Comparison of ENCODE assay signal across 18 cellular contexts in the genomic region with DNA sequence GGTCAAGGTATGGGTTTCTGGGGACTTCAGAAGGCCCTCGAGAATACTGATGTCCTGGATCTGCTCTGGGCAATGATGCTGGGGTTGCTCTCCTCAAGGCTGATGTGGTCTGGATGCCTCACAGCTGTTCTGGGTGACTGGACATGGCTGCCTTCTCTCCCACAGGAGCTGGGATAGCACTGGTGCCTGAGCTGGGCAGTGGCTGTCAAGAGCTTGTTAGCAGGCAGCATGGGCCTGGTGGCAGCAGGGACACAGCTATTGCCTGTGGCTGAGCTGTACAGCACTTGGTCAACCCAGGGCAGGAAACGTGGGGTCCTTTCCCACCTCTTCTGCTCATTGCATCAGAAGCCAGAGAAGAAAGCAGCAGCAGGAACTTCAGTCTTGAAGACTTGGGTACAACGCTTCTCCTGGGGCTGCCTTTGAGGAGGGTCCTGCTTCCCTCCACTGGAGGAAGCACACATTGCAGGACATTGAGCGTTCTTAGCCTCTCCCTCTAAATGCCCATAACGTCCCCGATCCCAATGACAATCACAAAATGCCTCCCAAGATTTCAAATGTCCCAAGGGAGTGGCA. TPM values are rescaled to one million over a fixed set of nuclear protein-coding genes. Genes with fewer than 3 reads are reported as not detected.
A peak's percentile ranks its signal among the peaks of the same experiment; 100 is the strongest.
DNase-seq lines count a peak whose midpoint lies in the region; ATAC-seq and TF ChIP-seq lines count a peak whose summit lies in the region.
"Had no signal": no experiment of that assay in that cellular context is flagged by ENCODE, and none has a peak within 500 bp of the region (broad histone marks: within the 10 kb centered on the region; RNA-seq: fewer than 3 reads in every experiment).

No MANE protein-coding gene starts in this region.

- no peak overlapping the region for H2BK15ac ChIP-seq in H9 (ENCODE audit: low read depth, low read length)

- POLR2A ChIA-PET in A673 (lab: Charles Lee; ENCODE audit: low non-redundant PET), result interaction anchor here (0.5 to 0.6 kb wide), 2 partner anchors 59 to 812 kb away, joined by 3 to 4 read pairs; no protein-coding TSS in a partner anchor

- H2BK20ac ChIP-seq in H9 (ENCODE audit: low read depth, low read length, poor library complexity, severe bottlenecking), result no peak overlapping the region

- H3K9ac ChIP-seq in H9 (ENCODE audit: extremely low read depth, insufficient read length, low read length) (no peak overlapping the region), neural progenitor cell (no peak overlapping the region)

- intact Hi-C loops in A673 (cut with micrococcal nuclease; ENCODE audit: unreplicated experiment), result no loop called here

- H4K8ac ChIP-seq in H9 (replicated peaks; ENCODE audit: insufficient read length, low read depth, low read length), result no peak overlapping the region

- no peak overlapping the region for H3K4me3 ChIP-seq in A673 (ENCODE audit: low read depth, low read length, poor library complexity, severe bottlenecking)
- H3K4me3 ChIP-seq in neural progenitor cell, result no peak overlapping the region
- H3K4me3 ChIP-seq: SJSA1 had no signal

- H4K5ac ChIP-seq in H9 (ENCODE audit: insufficient read length, low read depth, low read length), result no peak overlapping the region

- H3K4ac ChIP-seq in H9 (ENCODE audit: low read depth, low read length), result no peak overlapping the region

- no peak overlapping the region for H2BK120ac ChIP-seq in H9 (ENCODE audit: low read depth, low read length, poor library complexity, severe bottlenecking)

- H3K27me3 ChIP-seq in A673 (replicated peaks; ENCODE audit: insufficient read depth, low read depth, low read length, poor library complexity) (no peaks in the 10 kb centered on the region), H9 (ENCODE audit: insufficient read depth, low read length) (no peaks in the 10 kb centered on the region), neural progenitor cell (peaks cover 18% of the 10 kb centered on the region)
- H3K27me3 ChIP-seq: SJSA1 had no signal

- H3K56ac ChIP-seq in H9 (ENCODE audit: insufficient read length, low read depth, low read length), result no peak overlapping the region

- H3K27me3 Mint-ChIP-seq in H9 (ENCODE audit: low read depth) (peaks cover 1% of the 10 kb centered on the region; the same call in 1 of the 2 replicates), chondrocyte (ENCODE audit: low read depth) (peaks cover 27% of the 10 kb centered on the region), neural progenitor cell (ENCODE audit: insufficient read depth, low read depth) (no peaks in the 10 kb centered on the region)

- H3K4me1 ChIP-seq in A673 (ENCODE audit: insufficient read depth, low read length, poor library complexity, severe bottlenecking) (no peaks in the 10 kb centered on the region), H9 (ENCODE audit: insufficient read depth, low read length) (no peaks in the 10 kb centered on the region), neural progenitor cell (peaks cover 13% of the 10 kb centered on the region)
- H3K4me1 ChIP-seq: SJSA1 had no signal

- H3K9me3 ChIP-seq in A673 (ENCODE audit: low read depth, low read length, poor library complexity, severe bottlenecking) (no peaks in the 10 kb centered on the region), H9 (ENCODE audit: control insufficient read depth, low read depth, low read length) (no peaks in the 10 kb centered on the region), neural progenitor cell (ENCODE audit: low read depth) (no peaks in the 10 kb centered on the region)
- H3K9me3 ChIP-seq: SJSA1 had no signal

- TF ChIP-seq CTCF in A673 (conservative IDR thresholded peaks at IDR 0.05; ENCODE audit: low read depth, low read length) (0 out of 2 replicates have a peak, but pooled peaks have one; percentile 16), H9 (conservative IDR thresholded peaks at IDR 0.05) (peak; percentile 55; the same call in 2 of the 3 replicates), chondrocyte (IDR thresholded peaks at IDR 0.05) (no peak), neural progenitor cell (IDR thresholded peaks at IDR 0.05) (peak; percentile 47)

- peaks cover 0 to 1% (median 0%) of the 10 kb centered on the region in 3 experiments; a peak in 1 of 7 replicates for H3K36me3 Mint-ChIP-seq in H9 (ENCODE audit: insufficient read depth in 1 of 3, low read depth in 3 of 3)
- no peaks in the 10 kb centered on the region for H3K36me3 Mint-ChIP-seq in chondrocyte (ENCODE audit: low read depth)
- peaks cover 9% of the 10 kb centered on the region for H3K36me3 Mint-ChIP-seq in neural progenitor cell
- H3K36me3 Mint-ChIP-seq: CD14-positive monocyte had no signal

- ATAC-seq in GM18502 (IDR thresholded peaks at IDR 0.05; ENCODE audit: poor library complexity, unreplicated experiment), result no peak

- BruUV-seq in A673 (replicated peaks; lab: Mats Ljungman, UMichigan), result no TSS peak

- H2AFZ ChIP-seq in H9 (ENCODE audit: low read length), result no peak overlapping the region
- H2AFZ ChIP-seq in neural progenitor cell (replicated peaks), result no peak overlapping the region

- H3K14ac ChIP-seq in H9 (ENCODE audit: insufficient read depth, low read length), result no peak overlapping the region

- no peak for DNase-seq in A673 (ENCODE audit: low spot score)
- no peak for DNase-seq in H9
- DNase-seq in chondrocyte (ENCODE audit: low spot score), result peak; percentile 68
- DNase-seq in neural progenitor cell (ENCODE audit: low spot score), result peak; percentile 58
- no peak for DNase-seq in RPMI8226
- DNase-seq in NCI-H187 treated with DMSO at 0.1 percent for 48 hours (lab: John Stamatoyannopoulos, UW), result no peak
- DNase-seq: DMS 273 treated with DMSO at 0.1 percent for 48 hours, GF-D8, KG1, NCI-H1092 treated with DMSO at 0.1 percent for 48 hours, NCI-H1694 treated with DMSO at 0.1 percent for 48 hours, NCI-H345, NCI-H526 treated with DMSO at 0.1 percent for 48 hours had no signal

- H3K18ac ChIP-seq in H9 (ENCODE audit: insufficient read length, low read depth, low read length), result no peak overlapping the region

- H3K9me3 Mint-ChIP-seq in H9 (no peaks in the 10 kb centered on the region), chondrocyte (ENCODE audit: low read depth) (no peaks in the 10 kb centered on the region), neural progenitor cell (no peaks in the 10 kb centered on the region)

- H3K27ac ChIP-seq in A673 (ENCODE audit: low read depth, low read length, poor library complexity, severe bottlenecking) (no peak overlapping the region), H9 (ENCODE audit: insufficient read length, low read depth, low read length) (no peak overlapping the region), neural progenitor cell (no peak overlapping the region)
- H3K27ac ChIP-seq: RWPE1, SJSA1 had no signal

- no peaks in the 10 kb centered on the region for H3K79me1 ChIP-seq in H9 (ENCODE audit: insufficient read depth, low read depth, low read length, poor library complexity, severe bottlenecking)

- no CpG with 5 or more reads among the region's 6 CpGs for WGBS in H9 (ENCODE audit: extremely low coverage, insufficient read length, low lambda C conversion rate)

- H3K79me2 ChIP-seq in H9 (ENCODE audit: insufficient read depth, low read length) (no peaks in the 10 kb centered on the region), neural progenitor cell (ENCODE audit: low read depth) (no peaks in the 10 kb centered on the region)

- no peaks in the 10 kb centered on the region for H3K36me3 ChIP-seq in A673 (ENCODE audit: insufficient read depth, low read length, poor library complexity, severe bottlenecking)
- H3K36me3 ChIP-seq in neural progenitor cell, result no peaks in the 10 kb centered on the region
- H3K36me3 ChIP-seq: SJSA1 had no signal

- H3K4me3 Mint-ChIP-seq in H9 (no peak overlapping the region), chondrocyte (ENCODE audit: unreplicated experiment) (no peak overlapping the region), neural progenitor cell (no peak overlapping the region)
- H3K4me3 Mint-ChIP-seq: CD14-positive monocyte had no signal

- CTCF ChIA-PET in A673 (lab: Charles Lee), result no interaction called here

- no peak overlapping the region for H2BK5ac ChIP-seq in H9 (ENCODE audit: insufficient read length, low read length)

- H3K4me1 Mint-ChIP-seq in H9 (peaks cover 10 to 22% of the 10 kb centered on the region in 2 experiments), chondrocyte (ENCODE audit: low read depth) (no peaks in the 10 kb centered on the region), neural progenitor cell (peaks cover 33% of the 10 kb centered on the region)
- H3K4me1 Mint-ChIP-seq: CD14-positive monocyte had no signal

- no peak overlapping the region for H3K23ac ChIP-seq in H9 (ENCODE audit: insufficient read length, low read depth, low read length)

- H2BK12ac ChIP-seq in H9 (ENCODE audit: insufficient read length, low read depth, low read length), result no peak overlapping the region

- H2AK5ac ChIP-seq in H9 (ENCODE audit: insufficient read length, low read length), result no peak overlapping the region

- H4K91ac ChIP-seq in H9 (ENCODE audit: insufficient read length, low read depth, low read length), result no peak overlapping the region

- H3K23me2 ChIP-seq in H9 (ENCODE audit: insufficient read length, low read depth, low read length, poor library complexity, severe bottlenecking), result no peaks in the 10 kb centered on the region

- no peak overlapping the region for H3T11ph ChIP-seq in H9 (ENCODE audit: low read length)

- no peaks in the 10 kb centered on the region for H3F3A ChIP-seq in neural progenitor cell (ENCODE audit: low read depth)

- H3K27ac Mint-ChIP-seq in H9 (peak overlapping the region in 1 of 3 experiments; percentile 28; a peak in 2 of 7 replicates), chondrocyte (ENCODE audit: unreplicated experiment) (no peak overlapping the region), neural progenitor cell (no peak overlapping the region)
- H3K27ac Mint-ChIP-seq: CD14-positive monocyte had no signal

- no peak overlapping the region for H3K4me2 ChIP-seq in H9 (ENCODE audit: insufficient read depth, insufficient read length, low read length)
- H3K4me2 ChIP-seq in neural progenitor cell, result no peak overlapping the region

- H4K20me1 ChIP-seq in H9 (ENCODE audit: control insufficient read depth, insufficient read depth, insufficient read length) (no peaks in the 10 kb centered on the region), neural progenitor cell (ENCODE audit: low read depth) (peaks cover 6% of the 10 kb centered on the region)

RNA-seq across cellular contexts. Expression of a gene that starts 13.0 kb away (rescaled TPM):
- total RNA-seq in A673 (2021) (0.11 TPM in 1 of 2 replicates, not detected in the other), H9 (2021) (7.4 and 8.9 TPM in 2 replicates), chondrocyte (not detected in 3 replicates), neural progenitor cell (ENCODE audit: low replicate concordance) (0.39 and 0.56 TPM in 2 replicates)
- total RNA-seq: M059J, SJSA1 had no signal

Comparison
In these comparisons a context has a peak if more than half of its experiments do, and no peak if none do; other contexts are left out.
1. DNase-seq: peak in chondrocyte (single experiment) and neural progenitor cell (single experiment); none in A673 (single experiment), H9 (single experiment), RPMI8226 (single experiment) and NCI-H187 treated with DMSO at 0.1 percent for 48 hours (single experiment).